Comparison of ENCODE assay signal across 7 cellular contexts in the genomic region with DNA sequence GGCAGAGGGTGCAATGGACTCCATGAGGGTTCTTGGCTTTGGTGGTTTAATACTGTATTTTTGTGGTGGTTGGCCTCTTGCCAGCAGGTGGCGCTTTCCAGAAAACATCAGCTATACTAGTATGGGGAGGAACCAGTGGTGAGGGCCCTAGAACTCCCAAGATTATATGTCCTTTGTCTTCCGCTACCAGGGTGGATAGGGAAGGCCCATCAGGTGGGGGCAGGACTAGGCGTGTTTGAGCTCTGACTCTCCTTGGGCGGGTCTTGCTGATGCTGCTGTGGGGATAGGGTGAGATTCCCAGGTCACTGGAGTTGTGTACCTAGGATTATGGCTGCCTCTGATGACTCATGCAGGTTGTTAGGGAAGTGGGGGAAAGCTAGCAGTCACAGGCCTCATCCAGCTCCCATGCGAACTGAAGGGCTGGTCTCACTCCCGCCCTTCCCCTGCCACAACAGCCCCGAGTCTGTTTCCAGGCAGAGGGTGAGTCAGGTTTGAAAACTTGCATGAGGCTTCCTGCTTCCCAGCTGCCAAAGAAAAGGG.
DNase-seq lines count a peak whose midpoint lies in the region; ATAC-seq and TF ChIP-seq lines count a peak whose summit lies in the region.

No MANE protein-coding gene starts in this region.

- H3K27me3 Mint-ChIP-seq in T-cell = no peaks in the 10 kb centered on the region

- H3K27me3 ChIP-seq in MG63 (no peaks in the 10 kb centered on the region), mammary epithelial cell (ENCODE audit: insufficient read depth, low read length) (no peaks in the 10 kb centered on the region)

- DNase-seq in GM12865 (ENCODE audit: low read depth) (peak; percentile 45), MG63 (peak; percentile 39), mammary epithelial cell (peak; percentile 78), skeletal muscle cell (ENCODE audit: low read depth) (peak; percentile 61), T-cell (no peak)
- no peak for DNase-seq in stimulated activated naive CD4-positive, alpha-beta T cell treated with Interleukin-2 at 50 U/mL for 16 hours (lab: John Stamatoyannopoulos, UW)

- no TSS peak for BruUV-seq in mammary epithelial cell (replicated peaks; lab: Mats Ljungman, UMichigan)

- H3K9me3 Mint-ChIP-seq in T-cell = no peaks in the 10 kb centered on the region

- TF ChIP-seq CTCF in GM12865 (IDR thresholded peaks at IDR 0.05; ENCODE audit: insufficient read depth, low read depth, low read length, missing control alignments) (peak; percentile 41), mammary epithelial cell (conservative IDR thresholded peaks at IDR 0.05 in 1 of 2, IDR thresholded peaks at IDR 0.05 in 1 of 2; ENCODE audit: extremely low read depth in 1 of 2, insufficient read depth in 1 of 2, low read depth in 1 of 2, low read length in 2 of 2) (peak; percentile 5 to 9)

- no peaks in the 10 kb centered on the region for H3K36me3 ChIP-seq in MG63
- H3K36me3 ChIP-seq in mammary epithelial cell (ENCODE audit: insufficient read depth, low read length) = no peaks in the 10 kb centered on the region

- H3K4me3 ChIP-seq in GM12865 (ENCODE audit: low read depth, low read length) (no peak overlapping the region), MG63 (no peak overlapping the region), mammary epithelial cell (replicated peaks in 1 of 3; ENCODE audit: insufficient read depth in 1 of 3, low read depth in 2 of 3, low read length in 3 of 3) (no peak overlapping the region), skeletal muscle cell (ENCODE audit: low read depth, low read length) (no peak overlapping the region)

- H2AFZ ChIP-seq in mammary epithelial cell (ENCODE audit: low read depth, low read length) = peak overlapping the region; percentile 70

- CTCF ChIA-PET in mammary epithelial cell (lab: Charles Lee; ENCODE audit: low non-redundant PET) = no interaction called here
- CTCF ChIA-PET in T-cell (lab: Charles Lee) = interaction anchor here in 1 of 2 donors (0.5 kb wide), 1 partner anchor 984 kb away, joined by 3 read pairs; no protein-coding TSS in a partner anchor

- peak overlapping the region; percentile 36 for H3K27ac ChIP-seq in mammary epithelial cell (ENCODE audit: insufficient read depth, low read depth, low read length)

- no peak overlapping the region for H3K4me2 ChIP-seq in mammary epithelial cell (ENCODE audit: insufficient read depth, low read depth, low read length)

- no peaks in the 10 kb centered on the region for H3K4me1 Mint-ChIP-seq in T-cell

- in situ Hi-C loops in mammary epithelial cell (cut with MboI; ENCODE audit: low sequenced_read_pairs in 2 of 2) = no loop called here

- no peaks in the 10 kb centered on the region for H3K9me3 ChIP-seq in MG63
- no peaks in the 10 kb centered on the region for H3K9me3 ChIP-seq in mammary epithelial cell (replicated peaks; ENCODE audit: insufficient read depth, low read length)

- dilution Hi-C loops in mammary epithelial cell (cut with HindIII; ENCODE audit: low sequenced_read_pairs) = loop anchor here (5.0 kb wide), 1 partner anchor 57 kb away; no protein-coding TSS in a partner anchor

- H3K9ac ChIP-seq in mammary epithelial cell (ENCODE audit: insufficient read depth, low read length) = no peak overlapping the region

- intact Hi-C loops in mammary epithelial cell (cut with micrococcal nuclease) = loop anchor here (5.0 to 10.0 kb wide), 2 partner anchors 292 to 1200 kb away; no protein-coding TSS in a partner anchor

- WGBS in mammary epithelial cell (ENCODE audit: low coverage, missing lambda C conversion rate) = 85% methylated on average over 4 of the region's 7 CpGs

- no peak overlapping the region for H3K4me3 Mint-ChIP-seq in T-cell

- POLR2A ChIA-PET in T-cell (lab: Charles Lee) = no interaction called here

- H3K27ac Mint-ChIP-seq in T-cell = no peak overlapping the region

- ATAC-seq in GM21723 (IDR thresholded peaks at IDR 0.05; ENCODE audit: unreplicated experiment) = peak; percentile 77
- ATAC-seq in T-cell (replicated peaks in 1 of 4) = no peak

- no peaks in the 10 kb centered on the region for H3K79me2 ChIP-seq in mammary epithelial cell (ENCODE audit: insufficient read depth, low read length)

- no peaks in the 10 kb centered on the region for H4K20me1 ChIP-seq in mammary epithelial cell (ENCODE audit: insufficient read depth, low read length)

- H3K4me1 ChIP-seq in mammary epithelial cell (ENCODE audit: insufficient read depth, low read length) = no peaks in the 10 kb centered on the region

- H3K36me3 Mint-ChIP-seq in T-cell = no peaks in the 10 kb centered on the region

Comparison
In these comparisons a context has a peak if more than half of its experiments do, and no peak if none do; other contexts are left out.
1. DNase-seq: peak in GM12865 (single experiment), MG63 (single experiment), mammary epithelial cell (single experiment) and skeletal muscle cell (single experiment); none in T-cell (0 of 34) and stimulated activated naive CD4-positive, alpha-beta T cell treated with Interleukin-2 at 50 U/mL for 16 hours (single experiment).